In the genomic region with DNA sequence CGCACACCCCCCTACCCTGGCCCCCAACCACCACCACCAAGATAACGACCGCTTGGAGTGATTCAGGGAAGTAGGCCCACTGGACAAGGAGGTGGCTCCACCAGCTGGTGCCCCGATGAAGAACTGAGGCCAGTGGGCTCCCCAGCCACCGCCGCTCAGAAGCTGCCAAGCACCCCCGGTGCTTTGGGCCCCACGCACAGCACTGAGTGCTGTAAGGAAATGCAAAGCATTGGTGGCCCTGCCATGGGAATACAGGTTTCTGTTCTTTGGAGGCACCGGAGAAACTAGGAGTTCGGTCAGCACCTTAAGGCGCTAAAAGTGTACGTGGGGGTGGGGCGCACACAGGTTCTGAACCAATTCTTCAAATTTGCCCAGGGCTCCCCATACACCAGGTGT, we compare ENCODE assay signal across 8 cellular contexts. TPM values are rescaled to one million over a fixed set of nuclear protein-coding genes. Genes with fewer than 3 reads are reported as not detected.
DNase-seq lines count a peak whose midpoint lies in the region; ATAC-seq and TF ChIP-seq lines count a peak whose summit lies in the region.

No MANE protein-coding gene starts in this region.

- no peaks in the 10 kb centered on the region for H3K9me3 ChIP-seq in heart left ventricle
- H3K9me3 ChIP-seq in psoas muscle = no peaks in the 10 kb centered on the region

- no peak overlapping the region for H3K27ac Mint-ChIP-seq in activated B cell treated with CpG ODN at 0.5 μM for 24 hours

- POLR2A ChIA-PET in activated B cell treated with CpG ODN at 0.5 μM for 24 hours (lab: Charles Lee) = interaction anchor here (0.6 kb wide), 1 partner anchor 505 kb away, joined by 3 read pairs; no protein-coding TSS in a partner anchor

- intact Hi-C loops in activated B cell treated with CpG ODN at 0.5 μM for 24 hours (cut with micrococcal nuclease) = loop anchor here (5.0 kb wide), 1 partner anchor 342 kb away; no protein-coding TSS in a partner anchor
- intact Hi-C loops in heart left ventricle (cut with DNase I) = loop anchor here in 9 of 10 donors (5.0 to 10.0 kb wide), 6 partner anchors 125 to 342 kb away; partner anchors contain the start of gene ME3 (in 4 of the 9)
- intact Hi-C loops in psoas muscle (cut with DNase I) = loop anchor here (5.0 kb wide), 3 partner anchors 112 to 192 kb away; partner anchors contain the start of gene ME3 (in 2 of the 2)

- H3K27ac ChIP-seq in heart left ventricle = peak overlapping the region in 9 of 12 donors; percentile 10 to 83 (median 50)
- peak overlapping the region; percentile 82 for H3K27ac ChIP-seq in psoas muscle

- peak overlapping the region; percentile 53 for H3K4me3 ChIP-seq in H7 (ENCODE audit: insufficient read depth, low read depth, low read length)
- peak overlapping the region; percentile 53 to 92 (median 70) for H3K4me3 ChIP-seq in heart left ventricle
- peak overlapping the region; percentile 78 for H3K4me3 ChIP-seq in psoas muscle

- no peak for TF ChIP-seq POLR2A in heart left ventricle (IDR thresholded peaks at IDR 0.05)

- no peaks in the 10 kb centered on the region for H3K9me3 Mint-ChIP-seq in activated B cell treated with CpG ODN at 0.5 μM for 24 hours

- ATAC-seq in activated B cell treated with CpG ODN at 0.5 μM for 24 hours (ENCODE audit: low read depth) = no peak
- ATAC-seq in heart left ventricle = peak in 3 of 4 donors; percentile 25 to 53 (median 39)
- peak; percentile 26 to 48 (median 42) for ATAC-seq in psoas muscle
- no peak for ATAC-seq in HG02870 (IDR thresholded peaks at IDR 0.05; ENCODE audit: unreplicated experiment)
- no peak for ATAC-seq in HG03045 (IDR thresholded peaks at IDR 0.05; ENCODE audit: unreplicated experiment)
- no peak for ATAC-seq in GM18868 (IDR thresholded peaks at IDR 0.05; ENCODE audit: unreplicated experiment)

- H3K36me3 ChIP-seq in H7 (replicated peaks; ENCODE audit: control insufficient read depth, insufficient read depth, low read length) (no peaks in the 10 kb centered on the region), heart left ventricle (no peaks in the 10 kb centered on the region), psoas muscle (ENCODE audit: insufficient read depth in 1 of 2, low read depth in 1 of 2) (no peaks in the 10 kb centered on the region)

- peaks cover 0 to 31% (median 11%) of the 10 kb centered on the region in 12 donors for H3K4me1 ChIP-seq in heart left ventricle
- peaks cover 15% of the 10 kb centered on the region for H3K4me1 ChIP-seq in psoas muscle

- TF ChIP-seq CTCF in activated B cell treated with CpG ODN at 0.5 μM for 24 hours (IDR thresholded peaks at IDR 0.05) (no peak), heart left ventricle (IDR thresholded peaks at IDR 0.05) (peak in 4 of 12 donors; percentile 25 to 32 (median 28)), psoas muscle (IDR thresholded peaks at IDR 0.05) (no peak), GM13977 (IDR thresholded peaks at IDR 0.05; ENCODE audit: extremely low read depth, insufficient read depth, missing control alignments) (no peak)

- peaks cover 30% of the 10 kb centered on the region for H3K27me3 Mint-ChIP-seq in activated B cell treated with CpG ODN at 0.5 μM for 24 hours

- DNase-seq in H7 = peak; percentile 65
- DNase-seq in activated B cell treated with CpG ODN at 0.5 μM for 24 hours = no peak
- DNase-seq in heart left ventricle = peak in 1 of 5 donors; percentile 38
- DNase-seq in psoas muscle = no peak
- DNase-seq in GM13977 (ENCODE audit: low spot score) = no peak

- peak overlapping the region; percentile 48 for H3K4me3 Mint-ChIP-seq in activated B cell treated with CpG ODN at 0.5 μM for 24 hours

- in situ Hi-C loops in GM13977 (cut with MboI; ENCODE audit: low pct_unique_long_range_greater_than_20kb, low sequenced_read_pairs, unreplicated experiment) = loop anchor here (10.0 kb wide), 1 partner anchor 345 kb away; no protein-coding TSS in a partner anchor

- CTCF ChIA-PET in activated B cell treated with CpG ODN at 0.5 μM for 24 hours (lab: Charles Lee) = no interaction called here

- 50 to 59% (median 52%) methylated on average over 10 to 13 of the region's 13 CpGs for WGBS in heart left ventricle, 4 donors
- 59 to 71% (median 66%) methylated on average over 13 of the region's 13 CpGs for WGBS in psoas muscle, 3 donors

- peaks cover 9% of the 10 kb centered on the region for H3K4me1 Mint-ChIP-seq in activated B cell treated with CpG ODN at 0.5 μM for 24 hours

- no peaks in the 10 kb centered on the region for H3K36me3 Mint-ChIP-seq in activated B cell treated with CpG ODN at 0.5 μM for 24 hours (ENCODE audit: low read depth)

- H3K27me3 ChIP-seq in H7 (ENCODE audit: control insufficient read depth, insufficient read depth, low read length) (peaks cover 15% of the 10 kb centered on the region), heart left ventricle (peaks cover 0 to 15% (median 0%) of the 10 kb centered on the region in 9 donors), psoas muscle (ENCODE audit: insufficient read depth in 3 of 3, low read length in 2 of 3) (no peaks in the 10 kb centered on the region)

RNA-seq across cellular contexts. Expression of gene PRSS23, which starts 0.7 kb away (rescaled TPM):
- total RNA-seq in H7 (2014; rRNA removed; shearing (Covaris generic)) = 2.7 and 3.7 TPM in 2 replicates
- total RNA-seq in activated B cell treated with CpG ODN at 0.5 μM for 24 hours = not detected in 2 replicates
- total RNA-seq in heart left ventricle = 10 to 100 TPM in 7 of 9 donors, 1 to 10 TPM in 2; 5.9 to 36.8 (median 18.3) TPM
- 10 to 100 TPM in 1 of 2 donors, 1 to 10 TPM in 1; 3.0 to 15.9 TPM for polyA plus RNA-seq in heart left ventricle
- 10 to 100 TPM in 3 of 4 donors, 1 to 10 TPM in 1; 2.3 to 17.8 (median 15.7) TPM for total RNA-seq in psoas muscle
- 1 to 10 TPM; 3.9 to 4.4 (median 4.0) TPM for polyA plus RNA-seq in psoas muscle

Comparison
In these comparisons a context has a peak if more than half of its experiments do, and no peak if none do; other contexts are left out.
1. ATAC-seq: peak in heart left ventricle (3 of 4) and psoas muscle (4 of 4); none in activated B cell treated with CpG ODN at 0.5 μM for 24 hours (single experiment), HG02870 (single experiment), HG03045 (single experiment) and GM18868 (single experiment).
2. Peak in every context shown above with its lines, with median percentiles within 50 percentile points of each other: H3K4me3 ChIP-seq.